In the genomic region with DNA sequence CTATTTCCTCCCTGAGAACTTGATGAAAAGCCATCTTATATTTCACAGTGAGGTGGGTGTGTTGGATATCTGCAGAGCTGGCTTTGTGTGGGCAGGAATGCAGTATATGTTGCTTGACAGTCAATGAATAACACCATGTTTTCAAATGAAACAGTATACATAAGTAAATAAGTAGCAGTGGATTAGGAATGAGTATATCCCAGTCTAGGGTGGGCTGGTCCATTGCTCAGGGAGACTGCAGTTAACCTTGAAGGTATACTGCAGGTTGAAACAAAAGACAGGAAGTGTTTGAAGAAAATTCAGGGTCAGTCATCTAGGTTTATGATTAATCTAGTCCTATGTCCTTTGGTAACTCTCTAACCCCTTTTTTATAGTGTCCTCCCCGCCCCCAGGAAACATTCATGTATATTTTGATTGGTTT, we compare ENCODE assay signal across 8 cellular contexts. TPM values are rescaled to one million over a fixed set of nuclear protein-coding genes. Genes with fewer than 3 reads are reported as not detected.
A peak's percentile ranks its signal among the peaks of the same experiment; 100 is the strongest.
DNase-seq lines count a peak whose midpoint lies in the region; ATAC-seq, FAIRE-seq and TF ChIP-seq lines count a peak whose summit lies in the region.

No MANE protein-coding gene starts in this region.

- H3K4me1 ChIP-seq in muscle layer of colon (ENCODE audit: insufficient read depth, low read length), result peaks cover 36% of the 10 kb centered on the region

- POLR2A ChIA-PET in AG04449 (lab: Yijun Ruan, JAX), result no interaction called here
- POLR2A ChIA-PET in HEK293T (lab: Yijun Ruan, JAX), result interaction anchor here (1.2 to 3.4 kb wide), 4 partner anchors 62 to 111 kb away, joined by 3 to 22 read pairs (median 8); partner anchors contain the start of gene WNT2B

- H3K9ac ChIP-seq in muscle layer of colon (ENCODE audit: low read length), result peak overlapping the region; percentile 82

- no peaks in the 10 kb centered on the region for H3K9me3 ChIP-seq in muscle layer of colon (ENCODE audit: low read length)

- CTCF ChIA-PET in AG04449 (lab: Yijun Ruan, JAX), result interaction anchor here (1.0 to 10.8 kb wide), 6 partner anchors 28 to 311 kb away, joined by 3 to 250 read pairs (median 6); partner anchors contain the start of genes CAPZA1 and ST7L
- CTCF ChIA-PET in HEK293T (lab: Yijun Ruan, JAX), result interaction anchor here (0.6 kb wide), 1 partner anchor 9 kb away, joined by 3 read pairs; no protein-coding TSS in a partner anchor

- DNase-seq in AG04449 (ENCODE audit: low read depth, low spot score) (no peak), HK-2 (ENCODE audit: unreplicated experiment) (peak; percentile 13), bronchial epithelial cell (ENCODE audit: low read depth) (peak; percentile 72), medulla oblongata (ENCODE audit: extremely low spot score) (no peak), HEK293T (ENCODE audit: extremely low spot score) (no peak)

- no peak for FAIRE-seq in bronchial epithelial cell (lab: Jason Lieb, UNC)

- H3K36me3 ChIP-seq in bronchial epithelial cell (ENCODE audit: control insufficient read depth, insufficient read depth, low read length) (no peaks in the 10 kb centered on the region), muscle layer of colon (ENCODE audit: insufficient read depth, low read length) (no peaks in the 10 kb centered on the region)

- ATAC-seq in GM18511 (IDR thresholded peaks at IDR 0.05; ENCODE audit: unreplicated experiment) (no peak), GM21423 (IDR thresholded peaks at IDR 0.05; ENCODE audit: unreplicated experiment) (no peak)

- peak overlapping the region; percentile 97 for H3K27ac ChIP-seq in muscle layer of colon (ENCODE audit: low read depth, low read length)

- H3K27me3 ChIP-seq in bronchial epithelial cell (ENCODE audit: control insufficient read depth, insufficient read depth, low read length) (no peaks in the 10 kb centered on the region), muscle layer of colon (ENCODE audit: control insufficient read depth in 1 of 2, insufficient read depth in 2 of 2, low read length in 2 of 2) (no peaks in the 10 kb centered on the region)

- no peak for TF ChIP-seq CTCF in AG04449 (IDR thresholded peaks at IDR 0.05; ENCODE audit: insufficient read depth, low read length, missing control alignments)
- no peak for TF ChIP-seq CTCF in bronchial epithelial cell (IDR thresholded peaks at IDR 0.05; ENCODE audit: insufficient read depth, low read length, severe bottlenecking)

- H3K4me3 ChIP-seq in AG04449 (ENCODE audit: low read depth, low read length) (peak overlapping the region; percentile 98), bronchial epithelial cell (ENCODE audit: low read depth, low read length) (peak overlapping the region; percentile 93), muscle layer of colon (ENCODE audit: low read depth in 1 of 2, low read length in 2 of 2) (peak overlapping the region; percentile 75 to 92)

TF ChIP-seq in HEK293T, 16 proteins besides CTCF, POLR2A, EP300 and RAD21:
- TF ChIP-seq HDGF (IDR thresholded peaks at IDR 0.05; ENCODE audit: borderline replicate concordance) (no peak), FOXM1 (IDR thresholded peaks at IDR 0.05; ENCODE audit: borderline replicate concordance) (no peak), L3MBTL2 (conservative IDR thresholded peaks at IDR 0.05) (no peak), ELF4 (IDR thresholded peaks at IDR 0.05) (no peak), FOXA1 (IDR thresholded peaks at IDR 0.05) (no peak), ZNF384 (IDR thresholded peaks at IDR 0.05) (no peak), ARNT (IDR thresholded peaks at IDR 0.05) (no peak), PKNOX1 (IDR thresholded peaks at IDR 0.05) (no peak)

RNA-seq across cellular contexts. Expression of gene CTTNBP2NL, which starts 1.0 kb away (rescaled TPM):
- 5.3 and 9.5 TPM in 2 replicates for total RNA-seq in bronchial epithelial cell

Comparison
In these comparisons a context has a peak if more than half of its experiments do, and no peak if none do; other contexts are left out.
1. DNase-seq: peak in HK-2 (single experiment) and bronchial epithelial cell (single experiment); none in AG04449 (single experiment), medulla oblongata (single experiment) and HEK293T (single experiment).
2. Peak in every context shown above with its lines, with median percentiles within 50 percentile points of each other: H3K4me3 ChIP-seq.